Comparison of ENCODE assay signal across 12 cellular contexts in the genomic region with DNA sequence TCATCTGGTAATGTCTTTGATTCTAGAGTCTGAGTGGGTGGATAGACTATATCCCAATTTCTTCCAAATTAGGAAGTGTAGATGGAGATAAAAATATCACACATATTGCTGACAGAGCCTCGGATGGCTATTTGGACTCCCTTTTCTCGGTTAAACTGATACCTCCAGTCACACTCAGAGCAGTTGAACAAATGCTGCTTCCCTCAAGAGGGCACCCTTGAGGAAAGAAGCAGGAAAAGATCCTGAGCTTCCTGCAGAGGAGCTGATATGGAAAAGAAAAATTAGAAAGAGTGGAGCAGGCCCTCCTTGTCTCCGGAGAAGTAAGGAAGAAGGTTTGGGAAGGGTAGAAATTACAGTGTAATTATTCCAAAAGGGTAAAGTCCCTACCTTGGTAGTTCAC.
DNase-seq lines count a peak whose midpoint lies in the region; ATAC-seq and TF ChIP-seq lines count a peak whose summit lies in the region.
"Had no signal": no experiment of that assay in that cellular context is flagged by ENCODE, and none has a peak within 500 bp of the region (broad histone marks: within the 10 kb centered on the region; RNA-seq: fewer than 3 reads in every experiment).

No MANE protein-coding gene starts in this region.

- CTCF ChIA-PET in HEK293 (lab: Yijun Ruan, JAX), result interaction anchor here (0.6 to 1.2 kb wide), 2 partner anchors 59 to 70 kb away, joined by 3 to 5 read pairs; no protein-coding TSS in a partner anchor
- CTCF ChIA-PET in CD4-positive, alpha-beta memory T cell (lab: Charles Lee; ENCODE audit: partially characterized antibody), result no interaction called here

- no peak overlapping the region for H3K4me3 Mint-ChIP-seq in CD4-positive, alpha-beta memory T cell

- H3K36me3 ChIP-seq in HEK293 (ENCODE audit: control insufficient read depth in 2 of 2, insufficient read depth in 1 of 2, low read length in 2 of 2) (no peaks in the 10 kb centered on the region), Peyer's patch (no peaks in the 10 kb centered on the region)
- no peaks in the 10 kb centered on the region for H3K36me3 ChIP-seq in CD4-positive, alpha-beta memory T cell (ENCODE audit: insufficient read depth, low read length)
- H3K36me3 ChIP-seq: SJSA1 had no signal

- H3K4me3 ChIP-seq in HEK293 (ENCODE audit: low read depth, low read length) (no peak overlapping the region), Peyer's patch (no peak overlapping the region)
- H3K4me3 ChIP-seq in CD4-positive, alpha-beta memory T cell (ENCODE audit: low read length in 2 of 2), result no peak overlapping the region
- H3K4me3 ChIP-seq: SJSA1, skin epidermis had no signal

- POLR2A ChIA-PET in HEK293 (lab: Yijun Ruan, JAX), result no interaction called here
- POLR2A ChIA-PET in CD4-positive, alpha-beta memory T cell (lab: Charles Lee; ENCODE audit: partially characterized antibody), result no interaction called here

- TF ChIP-seq CTCF in HEK293 (tag by site-specific recombination; IDR thresholded peaks at IDR 0.05), result no peak
- peak in 1 of 6 experiments; percentile 28 for TF ChIP-seq CTCF in Peyer's patch (IDR thresholded peaks at IDR 0.05)

- H3K27ac ChIP-seq in HEK293 (ENCODE audit: extremely low read depth, low read depth, low read length) (no peak overlapping the region), Peyer's patch (no peak overlapping the region)
- no peak overlapping the region for H3K27ac ChIP-seq in CD4-positive, alpha-beta memory T cell (ENCODE audit: low read depth, low read length)
- H3K27ac ChIP-seq: SJSA1, skin epidermis had no signal

- H3K27me3 ChIP-seq in Peyer's patch, result no peaks in the 10 kb centered on the region
- no peaks in the 10 kb centered on the region for H3K27me3 ChIP-seq in CD4-positive, alpha-beta memory T cell (ENCODE audit: insufficient read depth, low read length)
- H3K27me3 ChIP-seq: SJSA1 had no signal

- H3K27ac Mint-ChIP-seq in CD4-positive, alpha-beta memory T cell, result no peak overlapping the region

- H3K4me1 Mint-ChIP-seq in CD4-positive, alpha-beta memory T cell, result no peaks in the 10 kb centered on the region

- H3K9me3 ChIP-seq in HEK293 (ENCODE audit: control insufficient read depth, insufficient read depth, low read depth, low read length) (no peaks in the 10 kb centered on the region), Peyer's patch (no peaks in the 10 kb centered on the region)
- H3K9me3 ChIP-seq in CD4-positive, alpha-beta memory T cell (ENCODE audit: control insufficient read depth in 1 of 2, low read length in 2 of 2), result no peaks in the 10 kb centered on the region
- H3K9me3 ChIP-seq: SJSA1 had no signal

- no peak for TF ChIP-seq POLR2A in Peyer's patch (IDR thresholded peaks at IDR 0.05)

- peaks cover 1 to 3% of the 10 kb centered on the region in 2 donors for H3K27me3 Mint-ChIP-seq in CD4-positive, alpha-beta memory T cell

- DNase-seq in A172 (ENCODE audit: low spot score) (peak; percentile 39), iPS-NIHi7 (ENCODE audit: extremely low spot score) (peak; percentile 46), Peyer's patch (no peak), GOT3 (lab: John Stamatoyannopoulos, UW) (no peak), globus pallidus (ENCODE audit: low spot score) (no peak)
- no peak for DNase-seq in CD4-positive, alpha-beta memory T cell
- DNase-seq: activated CD4-positive, alpha-beta T cell treated with anti-CD3 and anti-CD28 coated beads for 4 hours; NCI-H187 had no signal

- peaks cover 0 to 12% (median 6%) of the 10 kb centered on the region in 8 donors for H3K9me3 Mint-ChIP-seq in CD4-positive, alpha-beta memory T cell

- ATAC-seq in SK-N-SH treated with all-trans-retinoic acid at 6 μM for 48 hours, result peak; percentile 61; the same call in 2 of the 3 replicates

- intact Hi-C loops in CD4-positive, alpha-beta memory T cell (cut with micrococcal nuclease), result no loop called here

- H3K4me1 ChIP-seq in HEK293 (ENCODE audit: control insufficient read depth, insufficient read depth, low read length) (no peaks in the 10 kb centered on the region), Peyer's patch (peaks cover 0 to 3% (median 0%) of the 10 kb centered on the region in 4 donors)
- no peaks in the 10 kb centered on the region for H3K4me1 ChIP-seq in CD4-positive, alpha-beta memory T cell (ENCODE audit: insufficient read depth, low read length)
- H3K4me1 ChIP-seq: SJSA1 had no signal

- no peaks in the 10 kb centered on the region for H3K36me3 Mint-ChIP-seq in CD4-positive, alpha-beta memory T cell

TF ChIP-seq in HEK293, 187 proteins besides CTCF, POLR2A, EP300 and RAD21:
- TF ChIP-seq ZNF654 (tag by site-specific recombination; IDR thresholded peaks at IDR 0.05; ENCODE audit: low read depth) (0 out of 2 replicates have a peak, but pooled peaks have one; percentile 10), ZBTB17 (tag by site-specific recombination; IDR thresholded peaks at IDR 0.05) (0 out of 2 replicates have a peak, but pooled peaks have one; percentile 13), ZNF624 (tag by site-specific recombination; IDR thresholded peaks at IDR 0.05) (no peak)
- TF ChIP-seq, protein P1, sequence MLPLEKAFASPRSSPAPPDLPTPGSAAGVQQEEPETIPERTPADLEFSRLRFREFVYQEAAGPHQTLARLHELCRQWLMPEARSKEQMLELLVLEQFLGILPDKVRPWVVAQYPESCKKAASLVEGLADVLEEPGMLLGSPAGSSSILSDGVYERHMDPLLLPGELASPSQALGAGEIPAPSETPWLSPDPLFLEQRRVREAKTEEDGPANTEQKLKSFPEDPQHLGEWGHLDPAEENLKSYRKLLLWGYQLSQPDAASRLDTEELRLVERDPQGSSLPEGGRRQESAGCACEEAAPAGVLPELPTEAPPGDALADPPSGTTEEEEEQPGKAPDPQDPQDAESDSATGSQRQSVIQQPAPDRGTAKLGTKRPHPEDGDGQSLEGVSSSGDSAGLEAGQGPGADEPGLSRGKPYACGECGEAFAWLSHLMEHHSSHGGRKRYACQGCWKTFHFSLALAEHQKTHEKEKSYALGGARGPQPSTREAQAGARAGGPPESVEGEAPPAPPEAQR (tag by site-specific recombination; IDR thresholded peaks at IDR 0.05), result no peak

TF ChIP-seq in SK-N-SH treated with all-trans-retinoic acid at 6 μM for 48 hours, 23 proteins besides CTCF, POLR2A, EP300 and RAD21 (continues in another document):
- no peak for TF ChIP-seq PPARA (CRISPR knock-in tag; IDR thresholded peaks at IDR 0.05; ENCODE audit: borderline replicate concordance)
- TF ChIP-seq, protein P2, sequence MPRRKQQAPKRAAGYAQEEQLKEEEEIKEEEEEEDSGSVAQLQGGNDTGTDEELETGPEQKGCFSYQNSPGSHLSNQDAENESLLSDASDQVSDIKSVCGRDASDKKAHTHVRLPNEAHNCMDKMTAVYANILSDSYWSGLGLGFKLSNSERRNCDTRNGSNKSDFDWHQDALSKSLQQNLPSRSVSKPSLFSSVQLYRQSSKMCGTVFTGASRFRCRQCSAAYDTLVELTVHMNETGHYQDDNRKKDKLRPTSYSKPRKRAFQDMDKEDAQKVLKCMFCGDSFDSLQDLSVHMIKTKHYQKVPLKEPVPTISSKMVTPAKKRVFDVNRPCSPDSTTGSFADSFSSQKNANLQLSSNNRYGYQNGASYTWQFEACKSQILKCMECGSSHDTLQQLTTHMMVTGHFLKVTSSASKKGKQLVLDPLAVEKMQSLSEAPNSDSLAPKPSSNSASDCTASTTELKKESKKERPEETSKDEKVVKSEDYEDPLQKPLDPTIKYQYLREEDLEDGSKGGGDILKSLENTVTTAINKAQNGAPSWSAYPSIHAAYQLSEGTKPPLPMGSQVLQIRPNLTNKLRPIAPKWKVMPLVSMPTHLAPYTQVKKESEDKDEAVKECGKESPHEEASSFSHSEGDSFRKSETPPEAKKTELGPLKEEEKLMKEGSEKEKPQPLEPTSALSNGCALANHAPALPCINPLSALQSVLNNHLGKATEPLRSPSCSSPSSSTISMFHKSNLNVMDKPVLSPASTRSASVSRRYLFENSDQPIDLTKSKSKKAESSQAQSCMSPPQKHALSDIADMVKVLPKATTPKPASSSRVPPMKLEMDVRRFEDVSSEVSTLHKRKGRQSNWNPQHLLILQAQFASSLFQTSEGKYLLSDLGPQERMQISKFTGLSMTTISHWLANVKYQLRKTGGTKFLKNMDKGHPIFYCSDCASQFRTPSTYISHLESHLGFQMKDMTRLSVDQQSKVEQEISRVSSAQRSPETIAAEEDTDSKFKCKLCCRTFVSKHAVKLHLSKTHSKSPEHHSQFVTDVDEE (CRISPR knock-in tag; IDR thresholded peaks at IDR 0.05), result no peak
- no peak for TF ChIP-seq TOX (CRISPR knock-in tag; IDR thresholded peaks at IDR 0.05; ENCODE audit: borderline replicate concordance)
- TF ChIP-seq, protein P3, sequence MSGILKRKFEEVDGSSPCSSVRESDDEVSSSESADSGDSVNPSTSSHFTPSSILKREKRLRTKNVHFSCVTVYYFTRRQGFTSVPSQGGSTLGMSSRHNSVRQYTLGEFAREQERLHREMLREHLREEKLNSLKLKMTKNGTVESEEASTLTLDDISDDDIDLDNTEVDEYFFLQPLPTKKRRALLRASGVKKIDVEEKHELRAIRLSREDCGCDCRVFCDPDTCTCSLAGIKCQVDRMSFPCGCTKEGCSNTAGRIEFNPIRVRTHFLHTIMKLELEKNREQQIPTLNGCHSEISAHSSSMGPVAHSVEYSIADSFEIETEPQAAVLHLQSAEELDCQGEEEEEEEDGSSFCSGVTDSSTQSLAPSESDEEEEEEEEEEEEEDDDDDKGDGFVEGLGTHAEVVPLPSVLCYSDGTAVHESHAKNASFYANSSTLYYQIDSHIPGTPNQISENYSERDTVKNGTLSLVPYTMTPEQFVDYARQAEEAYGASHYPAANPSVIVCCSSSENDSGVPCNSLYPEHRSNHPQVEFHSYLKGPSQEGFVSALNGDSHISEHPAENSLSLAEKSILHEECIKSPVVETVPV (CRISPR knock-in tag; IDR thresholded peaks at IDR 0.05), result no peak
- TF ChIP-seq ZFP30 (CRISPR knock-in tag; IDR thresholded peaks at IDR 0.05), result no peak
- TF ChIP-seq, protein P4, sequence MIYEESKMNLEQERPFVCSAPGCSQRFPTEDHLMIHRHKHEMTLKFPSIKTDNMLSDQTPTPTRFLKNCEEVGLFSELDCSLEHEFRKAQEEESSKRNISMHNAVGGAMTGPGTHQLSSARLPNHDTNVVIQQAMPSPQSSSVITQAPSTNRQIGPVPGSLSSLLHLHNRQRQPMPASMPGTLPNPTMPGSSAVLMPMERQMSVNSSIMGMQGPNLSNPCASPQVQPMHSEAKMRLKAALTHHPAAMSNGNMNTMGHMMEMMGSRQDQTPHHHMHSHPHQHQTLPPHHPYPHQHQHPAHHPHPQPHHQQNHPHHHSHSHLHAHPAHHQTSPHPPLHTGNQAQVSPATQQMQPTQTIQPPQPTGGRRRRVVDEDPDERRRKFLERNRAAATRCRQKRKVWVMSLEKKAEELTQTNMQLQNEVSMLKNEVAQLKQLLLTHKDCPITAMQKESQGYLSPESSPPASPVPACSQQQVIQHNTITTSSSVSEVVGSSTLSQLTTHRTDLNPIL (CRISPR knock-in tag; IDR thresholded peaks at IDR 0.05; ENCODE audit: low read depth), result no peak
- no peak for TF ChIP-seq SNAI2 (CRISPR knock-in tag; IDR thresholded peaks at IDR 0.05)
- no peak for TF ChIP-seq RARB (CRISPR knock-in tag; IDR thresholded peaks at IDR 0.05)
- no peak for TF ChIP-seq ZFP3 (CRISPR knock-in tag; IDR thresholded peaks at IDR 0.05)

Comparison
In these comparisons a context has a peak if more than half of its experiments do, and no peak if none do; other contexts are left out.
1. DNase-seq: peak in A172 (single experiment) and iPS-NIHi7 (single experiment); none in Peyer's patch (0 of 3), GOT3 (single experiment), globus pallidus (single experiment) and CD4-positive, alpha-beta memory T cell (0 of 5).